Comparison of ENCODE assay signal across 8 cellular contexts in genomic region chr11:45110562-45110961, GRCh38. TPM values are rescaled to one million over a fixed set of nuclear protein-coding genes. Genes with fewer than 3 reads are reported as not detected.
DNase-seq lines count a peak whose midpoint lies in the region; ATAC-seq and TF ChIP-seq lines count a peak whose summit lies in the region.

No MANE protein-coding gene starts in this region.

- intact Hi-C loops in Right ventricle myocardium inferior (cut with DNase I): loop anchor here (1.0 to 10.0 kb wide), 4 partner anchors 122 to 664 kb away; no protein-coding TSS in a partner anchor
- intact Hi-C loops in cardiac septum (cut with DNase I): loop anchor here (1.0 to 5.0 kb wide), 2 partner anchors 72 to 222 kb away; no protein-coding TSS in a partner anchor
- intact Hi-C loops in lower lobe of right lung (cut with DNase I): loop anchor here (5.0 kb wide), 1 partner anchor 182 kb away; no protein-coding TSS in a partner anchor
- intact Hi-C loops in upper lobe of right lung (cut with DNase I): loop anchor here (5.0 kb wide), 2 partner anchors 182 to 222 kb away; no protein-coding TSS in a partner anchor

- H3K27me3 ChIP-seq in lower lobe of right lung (ENCODE audit: low read depth) (peaks cover 6% of the 10 kb centered on the region), upper lobe of right lung (peaks cover 36% of the 10 kb centered on the region)

- no peaks in the 10 kb centered on the region for H3K36me3 ChIP-seq in lower lobe of right lung
- no peaks in the 10 kb centered on the region for H3K36me3 ChIP-seq in upper lobe of right lung

- ATAC-seq in Right ventricle myocardium inferior (peak; percentile 58), lower lobe of right lung (peak; percentile 75 to 81), upper lobe of right lung (peak; percentile 89)

- no peak overlapping the region for H3K27ac ChIP-seq in RWPE1
- H3K27ac ChIP-seq in lower lobe of right lung: no peak overlapping the region
- no peak overlapping the region for H3K27ac ChIP-seq in upper lobe of right lung

- DNase-seq in Right ventricle myocardium inferior (ENCODE audit: missing footprints) (no peak), cardiac septum (ENCODE audit: low spot score) (no peak), RWPE1 (ENCODE audit: low spot score) (peak; percentile 62), dermis microvascular lymphatic vessel endothelial cell (ENCODE audit: low read depth in 2 of 2) (peak; percentile 51 to 70), lower lobe of right lung (no peak), upper lobe of right lung (no peak), mesenteric fat pad (ENCODE audit: low spot score) (no peak)

- H3K4me1 ChIP-seq in lower lobe of right lung (no peaks in the 10 kb centered on the region), upper lobe of right lung (no peaks in the 10 kb centered on the region)

- TF ChIP-seq CTCF in LNCAP (IDR thresholded peaks at IDR 0.05) (peak; percentile 63), RWPE1 (conservative IDR thresholded peaks at IDR 0.05; ENCODE audit: low read depth) (peak; percentile 69), lower lobe of right lung (IDR thresholded peaks at IDR 0.05) (peak; percentile 77), upper lobe of right lung (IDR thresholded peaks at IDR 0.05) (peak; percentile 77)

- POLR2A ChIA-PET in RWPE1 (lab: Yijun Ruan, JAX; ENCODE audit: low non-redundant PET): no interaction called here

- H3K9me3 ChIP-seq in lower lobe of right lung (no peaks in the 10 kb centered on the region), upper lobe of right lung (no peaks in the 10 kb centered on the region)

- CTCF ChIA-PET in RWPE1 (lab: Yijun Ruan, JAX): interaction anchor here (0.6 to 2.8 kb wide), 38 partner anchors 10 to 729 kb away, joined by 3 to 18 read pairs (median 4); partner anchors contain the start of gene SYT13

- no peak overlapping the region for H3K4me3 ChIP-seq in lower lobe of right lung
- no peak overlapping the region for H3K4me3 ChIP-seq in upper lobe of right lung

RNA-seq across cellular contexts. Expression of gene PRDM11, which starts 35.9 kb away (rescaled TPM):
- total RNA-seq in Right ventricle myocardium inferior (16.0 TPM), cardiac septum (20.7 TPM), dermis microvascular lymphatic vessel endothelial cell (4.5 and 7.0 TPM in 2 replicates), lower lobe of right lung (15.1 TPM), upper lobe of right lung (18.3 TPM), mesenteric fat pad (11.2 TPM)

Comparison
In these comparisons a context has a peak if more than half of its experiments do, and no peak if none do; other contexts are left out.
1. DNase-seq: peak in RWPE1 (single experiment) and dermis microvascular lymphatic vessel endothelial cell (2 of 2); none in Right ventricle myocardium inferior (single experiment), cardiac septum (single experiment), lower lobe of right lung (single experiment), upper lobe of right lung (single experiment) and mesenteric fat pad (single experiment).
2. Peak in every context shown above with its lines, with median percentiles within 50 percentile points of each other: ATAC-seq and CTCF ChIP-seq.